8 cellular contexts compared by ENCODE assay signal in genomic region chr1:243748706-243749283, GRCh38.
A peak's percentile ranks its signal among the peaks of the same experiment; 100 is the strongest.
DNase-seq lines count a peak whose midpoint lies in the region; ATAC-seq and TF ChIP-seq lines count a peak whose summit lies in the region.

No MANE protein-coding gene starts in this region.

- ATAC-seq in GM19372 (IDR thresholded peaks at IDR 0.05; ENCODE audit: low read depth, unreplicated experiment): peak; percentile 98
- ATAC-seq in HG03196 (IDR thresholded peaks at IDR 0.05; ENCODE audit: unreplicated experiment): peak; percentile 91
- ATAC-seq in HG02970 (IDR thresholded peaks at IDR 0.05; ENCODE audit: low FRiP score, unreplicated experiment): no peak

- peak; percentile 48; the same call in 1 of the 2 replicates for TF ChIP-seq CTCF in WI38 (IDR thresholded peaks at IDR 0.05; ENCODE audit: low read depth, low read length)

- DNase-seq in DMS79 (lab: John Stamatoyannopoulos, UW): peak; percentile 2
- DNase-seq in NCI-H2171 (lab: John Stamatoyannopoulos, UW): peak; percentile 75
- peak; percentile 84 for DNase-seq in globus pallidus (ENCODE audit: low spot score)
- DNase-seq in pulmonary artery endothelial cell (ENCODE audit: low read depth, low spot score): peak; percentile 64

- no peak overlapping the region for H3K4me3 ChIP-seq in WI38 (ENCODE audit: low read depth, low read length)

Comparison
In these comparisons a context has a peak if more than half of its experiments do, and no peak if none do; other contexts are left out.
1. DNase-seq: peak in every context shown above with its lines; median percentile 84 in globus pallidus; 75 in NCI-H2171; 64 in pulmonary artery endothelial cell; 2 in DMS79.